ENCODE assay signal across 9 cellular contexts in genomic region chr5:57041570-57041969, GRCh38.
"Had no signal": no experiment of that assay in that cellular context is flagged by ENCODE, and none has a peak within 500 bp of the region (broad histone marks: within the 10 kb centered on the region; RNA-seq: fewer than 3 reads in every experiment).

No MANE protein-coding gene starts in this region.

- H3K9me3 Mint-ChIP-seq: GM23338, H9, HFFc6, IgD-negative memory B cell had no signal

- H3K36me3 Mint-ChIP-seq: IgD-negative memory B cell had no signal

- DNase-seq: H9, HCEC 1CT, HFFc6 had no signal

- H3K4me3 ChIP-seq: GM23338 had no signal

- FAIRE-seq: H1, H54, HepG2 had no signal

- H3K4me3 Mint-ChIP-seq: GM23338, H9, HFFc6, IgD-negative memory B cell had no signal

- H3K27me3 Mint-ChIP-seq: IgD-negative memory B cell had no signal

- H3K27ac Mint-ChIP-seq: GM23338, H9, HFFc6, IgD-negative memory B cell had no signal

- ATAC-seq: GM23338, HepG2 had no signal

- H3K27ac ChIP-seq: HL-60 had no signal
